Comparison of ENCODE assay signal across 13 cellular contexts in the genomic region with DNA sequence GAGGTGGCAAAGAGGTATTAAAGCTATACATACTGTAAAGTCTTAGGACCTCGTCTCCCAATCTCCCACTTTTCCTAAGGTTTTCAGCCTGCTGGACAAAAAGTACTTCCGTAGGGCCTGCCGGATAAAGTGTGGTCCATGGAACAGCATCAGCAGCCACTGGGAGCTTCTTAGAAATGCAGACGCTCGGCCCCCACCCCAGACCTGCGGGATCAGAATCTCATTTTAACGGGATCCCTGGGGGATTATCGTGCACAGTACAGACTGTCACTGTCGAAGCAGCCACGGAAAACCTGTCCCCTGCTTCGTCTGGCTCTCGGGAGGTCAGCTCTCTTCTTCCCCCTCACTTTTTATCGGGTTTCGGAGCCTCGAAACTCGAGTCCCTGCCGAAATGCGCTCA. TPM values are rescaled to one million over a fixed set of nuclear protein-coding genes. Genes with fewer than 3 reads are reported as not detected.
A peak's percentile ranks its signal among the peaks of the same experiment; 100 is the strongest.
DNase-seq lines count a peak whose midpoint lies in the region; ATAC-seq and TF ChIP-seq lines count a peak whose summit lies in the region.
"Had no signal": no experiment of that assay in that cellular context is flagged by ENCODE, and none has a peak within 500 bp of the region (broad histone marks: within the 10 kb centered on the region; RNA-seq: fewer than 3 reads in every experiment).

No MANE protein-coding gene starts in this region.

- no peaks in the 10 kb centered on the region for H3K9me3 ChIP-seq in HEK293 (ENCODE audit: control insufficient read depth, insufficient read depth, low read depth, low read length)
- no peaks in the 10 kb centered on the region for H3K9me3 ChIP-seq in left lung
- no peaks in the 10 kb centered on the region for H3K9me3 ChIP-seq in smooth muscle cell (replicated peaks; ENCODE audit: low read depth)

- no peaks in the 10 kb centered on the region for H3K79me2 ChIP-seq in smooth muscle cell (ENCODE audit: low read depth)

- H3K4me3 ChIP-seq in HEK293 (ENCODE audit: low read depth, low read length) (peak overlapping the region; percentile 48), astrocyte of the cerebellum (ENCODE audit: low read depth, low read length) (peak overlapping the region; percentile 34), left lung (peak overlapping the region; percentile 24 to 35), smooth muscle cell (peak overlapping the region; percentile 39)

- in situ Hi-C loops in astrocyte of the cerebellum (cut with HindIII; ENCODE audit: low sequenced_read_pairs): no loop called here

- 40% methylated on average over 18 of the region's 18 CpGs for WGBS in smooth muscle cell (ENCODE audit: low lambda C conversion rate)

- ATAC-seq in left lung (no peak), HG02884 (IDR thresholded peaks at IDR 0.05; ENCODE audit: unreplicated experiment) (no peak), HG03457 (IDR thresholded peaks at IDR 0.05; ENCODE audit: unreplicated experiment) (no peak)
- ATAC-seq: T-cell had no signal

- no peaks in the 10 kb centered on the region for H3K36me3 ChIP-seq in HEK293 (ENCODE audit: control insufficient read depth in 2 of 2, insufficient read depth in 1 of 2, low read length in 2 of 2)
- no peaks in the 10 kb centered on the region for H3K36me3 ChIP-seq in left lung
- no peaks in the 10 kb centered on the region for H3K36me3 ChIP-seq in smooth muscle cell (ENCODE audit: low read depth)

- POLR2A ChIA-PET in HEK293 (lab: Yijun Ruan, JAX): no interaction called here

- H3K4me2 ChIP-seq in smooth muscle cell: peak overlapping the region; percentile 82

- CTCF ChIA-PET in HEK293 (lab: Yijun Ruan, JAX): interaction anchor here (0.6 to 1.1 kb wide), 3 partner anchors 16 to 731 kb away, joined by 3 read pairs; no protein-coding TSS in a partner anchor

- no peaks in the 10 kb centered on the region for H3F3A ChIP-seq in smooth muscle cell (ENCODE audit: low read depth)

- no peak for TF ChIP-seq CTCF in HEK293 (tag by site-specific recombination; IDR thresholded peaks at IDR 0.05)
- TF ChIP-seq CTCF in astrocyte of the cerebellum (IDR thresholded peaks at IDR 0.05; ENCODE audit: low read depth, low read length, missing control alignments): no peak
- TF ChIP-seq CTCF in left lung (IDR thresholded peaks at IDR 0.05): no peak
- TF ChIP-seq CTCF in smooth muscle cell (IDR thresholded peaks at IDR 0.05; ENCODE audit: borderline replicate concordance, insufficient read depth, poor library complexity, severe bottlenecking): no peak

- no peaks in the 10 kb centered on the region for H3K4me1 ChIP-seq in HEK293 (ENCODE audit: control insufficient read depth, insufficient read depth, low read length)
- H3K4me1 ChIP-seq in left lung: no peaks in the 10 kb centered on the region
- no peaks in the 10 kb centered on the region for H3K4me1 ChIP-seq in smooth muscle cell (ENCODE audit: low read depth)

- H3K27ac ChIP-seq in HEK293 (ENCODE audit: extremely low read depth, low read depth, low read length) (peak overlapping the region; percentile 49; the same call in 1 of the 2 replicates), left lung (no peak overlapping the region), smooth muscle cell (ENCODE audit: low read depth) (no peak overlapping the region)

- DNase-seq in astrocyte of the cerebellum (ENCODE audit: low read depth) (no peak), left lung (no peak), smooth muscle cell (lab: John Stamatoyannopoulos, UW; ENCODE audit: unreplicated experiment) (no peak), HK-2 (ENCODE audit: unreplicated experiment) (no peak), ureter (ENCODE audit: low spot score) (no peak)
- DNase-seq: activated CD4-positive, alpha-beta T cell treated with anti-CD3 and anti-CD28 coated beads for 48 hours; activated effector memory CD4-positive, alpha-beta T cell treated with anti-CD3 and anti-CD28 coated beads, Interleukin-2, amount 50 U/mL, for 16 hours; midbrain; NCI-H1436; T-cell had no signal

- no peaks in the 10 kb centered on the region for H4K20me1 ChIP-seq in smooth muscle cell (ENCODE audit: low read depth)

- no peak overlapping the region for H2AFZ ChIP-seq in smooth muscle cell (ENCODE audit: low read depth)

- H3K27me3 ChIP-seq in left lung: peaks cover 38 to 60% of the 10 kb centered on the region in 2 donors
- H3K27me3 ChIP-seq in smooth muscle cell (ENCODE audit: low read depth): peaks cover 73% of the 10 kb centered on the region

- intact Hi-C loops in left lung (cut with DNase I): no loop called here

- H3K9ac ChIP-seq in smooth muscle cell (ENCODE audit: low read depth): no peak overlapping the region

TF ChIP-seq in HEK293, 187 proteins besides CTCF, POLR2A, EP300 and RAD21:
- no peak for TF ChIP-seq ZBTB20 (tag by site-specific recombination; IDR thresholded peaks at IDR 0.05)
- no peak for TF ChIP-seq ZNF302 (tag by site-specific recombination; IDR thresholded peaks at IDR 0.05; ENCODE audit: low read depth)
- 0 out of 2 replicates have a peak, but pooled peaks have one; percentile 17 for TF ChIP-seq ZNF335 (tag by site-specific recombination; conservative IDR thresholded peaks at IDR 0.05)
- peak; percentile 46; the same call in 1 of the 2 replicates for TF ChIP-seq SCRT2 (tag by site-specific recombination; IDR thresholded peaks at IDR 0.05)

RNA-seq across cellular contexts. Expression of a gene that starts 0.8 kb away (rescaled TPM):
- total RNA-seq in left lung (1 to 10 TPM; 2.4 to 3.1 TPM), smooth muscle cell (0.09 TPM in 1 of 2 replicates, not detected in the other), ureter (1.9 TPM)
- not detected in 2 replicates for polyA plus RNA-seq in smooth muscle cell
- total RNA-seq: T-cell had no signal
